ENCODE assay signal across 8 cellular contexts in genomic region chr20:50193169-50193850, GRCh38. TPM values are rescaled to one million over a fixed set of nuclear protein-coding genes. Genes with fewer than 3 reads are reported as not detected.
DNase-seq lines count a peak whose midpoint lies in the region; ATAC-seq and TF ChIP-seq lines count a peak whose summit lies in the region.

No MANE protein-coding gene starts in this region.

- TF ChIP-seq CTCF in RWPE1 (conservative IDR thresholded peaks at IDR 0.05; ENCODE audit: low read depth), result no peak
- no peak for TF ChIP-seq CTCF in fibroblast of lung (conservative IDR thresholded peaks at IDR 0.05 in 1 of 2, IDR thresholded peaks at IDR 0.05 in 1 of 2; ENCODE audit: low read depth in 1 of 2, low read length in 2 of 2)
- TF ChIP-seq CTCF in parathyroid adenoma (IDR thresholded peaks at IDR 0.05), result no peak

- H3K36me3 ChIP-seq in fibroblast of lung (ENCODE audit: control insufficient read depth, insufficient read depth, low read length) (peaks cover 16% of the 10 kb centered on the region), parathyroid adenoma (ENCODE audit: control insufficient read depth, insufficient read depth, low read length) (no peaks in the 10 kb centered on the region)

- H3K79me2 ChIP-seq in fibroblast of lung (ENCODE audit: control insufficient read depth, insufficient read depth, low read length), result peaks cover 41% of the 10 kb centered on the region
- peaks cover 6% of the 10 kb centered on the region for H3K79me2 ChIP-seq in parathyroid adenoma

- H3K4me2 ChIP-seq in fibroblast of lung (ENCODE audit: extremely low read depth, insufficient read depth, low read length) (peak overlapping the region; percentile 72), parathyroid adenoma (ENCODE audit: low read length) (peak overlapping the region; percentile 68)

- H4K20me1 ChIP-seq in fibroblast of lung (ENCODE audit: control insufficient read depth, extremely low read depth, insufficient read depth, low read length), result no peaks in the 10 kb centered on the region

- H3K9me3 ChIP-seq in fibroblast of lung (ENCODE audit: control insufficient read depth, insufficient read depth, low read depth, low read length) (no peaks in the 10 kb centered on the region), parathyroid adenoma (ENCODE audit: control insufficient read depth, low read length) (no peaks in the 10 kb centered on the region)

- H3K27ac ChIP-seq in RWPE1, result peak overlapping the region; percentile 95
- H3K27ac ChIP-seq in fibroblast of lung (ENCODE audit: insufficient read depth, low read length), result peak overlapping the region; percentile 98
- peak overlapping the region; percentile 40 for H3K27ac ChIP-seq in parathyroid adenoma

- H3K4me3 ChIP-seq in fibroblast of lung (replicated peaks in 1 of 4; ENCODE audit: control extremely low read depth in 1 of 4, insufficient read depth in 1 of 4, low read depth in 3 of 4, low read length in 4 of 4) (peak overlapping the region; percentile 63 to 99 (median 83)), parathyroid adenoma (ENCODE audit: low read depth, low read length) (peak overlapping the region; percentile 57)

- no peaks in the 10 kb centered on the region for H3K27me3 ChIP-seq in fibroblast of lung (ENCODE audit: control insufficient read depth, insufficient read depth, low read length)
- H3K27me3 ChIP-seq in parathyroid adenoma (ENCODE audit: control insufficient read depth, insufficient read depth, low read length), result no peaks in the 10 kb centered on the region

- POLR2A ChIA-PET in RWPE1 (lab: Yijun Ruan, JAX; ENCODE audit: low non-redundant PET), result interaction anchor here (0.9 kb wide), 2 partner anchors 115 to 236 kb away, joined by 3 read pairs; no protein-coding TSS in a partner anchor

- peak overlapping the region; percentile 99 for H3K9ac ChIP-seq in fibroblast of lung (ENCODE audit: insufficient read depth, low read length)
- H3K9ac ChIP-seq in parathyroid adenoma, result no peak overlapping the region

- no peak for ATAC-seq in GM19035 (IDR thresholded peaks at IDR 0.05; ENCODE audit: unreplicated experiment)

- CTCF ChIA-PET in RWPE1 (lab: Yijun Ruan, JAX), result interaction anchor here (0.5 to 1.0 kb wide), 5 partner anchors 15 to 186 kb away, joined by 3 to 4 read pairs (median 3); no protein-coding TSS in a partner anchor

- DNase-seq in GM03348 (ENCODE audit: low spot score) (peak; percentile 66), RWPE1 (ENCODE audit: low spot score) (no peak), fibroblast of lung (ENCODE audit: low read depth in 2 of 2) (peak; percentile 51 to 60), NCI-H187 treated with DMSO at 0.1 percent for 48 hours (lab: John Stamatoyannopoulos, UW) (no peak), NCI-H2081 (lab: John Stamatoyannopoulos, UW) (no peak), putamen (ENCODE audit: low spot score) (no peak)

- no peak overlapping the region for H2AFZ ChIP-seq in fibroblast of lung (ENCODE audit: low read length)
- H2AFZ ChIP-seq in parathyroid adenoma, result no peak overlapping the region

- H3K4me1 ChIP-seq in fibroblast of lung (ENCODE audit: control insufficient read depth, extremely low read depth, insufficient read depth, low read length) (peaks cover 9% of the 10 kb centered on the region), parathyroid adenoma (peaks cover 8% of the 10 kb centered on the region)

RNA-seq across cellular contexts. Expression of gene CEBPB, which starts 2.7 kb away (rescaled TPM):
- 87.1 and 106 TPM in 2 replicates for total RNA-seq in fibroblast of lung
- 15.6 and 21.0 TPM in 2 replicates for polyA plus RNA-seq in fibroblast of lung
- 41.0 and 47.6 TPM in 2 replicates for polyA plus RNA-seq in fibroblast of lung (2012)
- polyA minus RNA-seq in fibroblast of lung (ENCODE audit: low replicate concordance), result 3.7 and 7.4 TPM in 2 replicates

RNA-seq across cellular contexts. Expression of gene PEDS1, which starts 39.8 kb away (rescaled TPM):
- 7.2 and 8.3 TPM in 2 replicates for total RNA-seq in fibroblast of lung
- polyA plus RNA-seq in fibroblast of lung, result 41.1 and 56.9 TPM in 2 replicates
- 33.2 and 52.3 TPM in 2 replicates for polyA plus RNA-seq in fibroblast of lung (2012)
- polyA minus RNA-seq in fibroblast of lung (ENCODE audit: low replicate concordance), result 107 and 139 TPM in 2 replicates

Comparison
In these comparisons a context has a peak if more than half of its experiments do, and no peak if none do; other contexts are left out.
1. DNase-seq: peak in GM03348 (single experiment) and fibroblast of lung (2 of 2); none in RWPE1 (single experiment), NCI-H187 treated with DMSO at 0.1 percent for 48 hours (single experiment), NCI-H2081 (0 of 2) and putamen (single experiment).
2. H3K27ac ChIP-seq: peak in every context shown above with its lines; median percentile 98 in fibroblast of lung; 95 in RWPE1; 40 in parathyroid adenoma.